16 cellular contexts compared by ENCODE assay signal in genomic region chr5:14148890-14149671, GRCh38. TPM values are rescaled to one million over a fixed set of nuclear protein-coding genes. Genes with fewer than 3 reads are reported as not detected.
DNase-seq lines count a peak whose midpoint lies in the region; ATAC-seq, FAIRE-seq and TF ChIP-seq lines count a peak whose summit lies in the region.
"Had no signal": no experiment of that assay in that cellular context is flagged by ENCODE, and none has a peak within 500 bp of the region (broad histone marks: within the 10 kb centered on the region; RNA-seq: fewer than 3 reads in every experiment).

No MANE protein-coding gene starts in this region.

- H3K4me3 Mint-ChIP-seq in Calu3 (ENCODE audit: low read depth, unreplicated experiment) = peak overlapping the region; percentile 49
- H3K4me3 Mint-ChIP-seq: CD8-positive, alpha-beta memory T cell; dendritic cell treated with granulocyte-macrophage colony-stimulating factor and Interleukin-4, amounts not matched to agents 40 ng/mL and 50 ng/mL, for 4 days had no signal

- CTCF ChIA-PET in Calu3 (lab: Charles Lee) = interaction anchor here (1.2 kb wide), 1 partner anchor 121 kb away, joined by 3 read pairs; no protein-coding TSS in a partner anchor

- peak; percentile 21 for ATAC-seq in GM21825 (IDR thresholded peaks at IDR 0.05; ENCODE audit: unreplicated experiment)
- ATAC-seq: activated CD4-positive, CD25-positive, alpha-beta regulatory T cell treated with anti-CD3 and anti-CD28 coated beads, Interleukin-2, amount 50 U/mL, for 24 hours; heart left ventricle; naive thymus-derived CD4-positive, alpha-beta T cell had no signal

- H3K4me1 ChIP-seq in adipocyte (ENCODE audit: control insufficient read depth, insufficient read depth, low read length) (peaks cover 62% of the 10 kb centered on the region), muscle layer of duodenum (ENCODE audit: control insufficient read depth in 1 of 2, insufficient read depth in 2 of 2, low read length in 2 of 2) (peaks cover 31 to 60% of the 10 kb centered on the region in 2 donors)

- H3K9me3 ChIP-seq in adipocyte (ENCODE audit: control insufficient read depth, low read length) (no peaks in the 10 kb centered on the region), muscle layer of duodenum (ENCODE audit: control insufficient read depth in 1 of 2, low read length in 2 of 2) (no peaks in the 10 kb centered on the region)
- H3K9me3 ChIP-seq: heart left ventricle had no signal

- BruUV-seq in Calu3 (replicated peaks; lab: Mats Ljungman, UMichigan) = no TSS peak

- DNase-seq in Calu3 (no peak), adipocyte (ENCODE audit: low read depth) (no peak), NCI-H2196 (lab: John Stamatoyannopoulos, UW; ENCODE audit: unreplicated experiment) (no peak), KG1 (lab: John Stamatoyannopoulos, UW) (no peak), NCI-H146 (lab: John Stamatoyannopoulos, UW) (no peak), GM12891 (ENCODE audit: insufficient read length, low spot score) (no peak)
- DNase-seq: CD8-positive, alpha-beta memory T cell; naive thymus-derived CD4-positive, alpha-beta T cell; NCI-H1436; stimulated activated CD4-positive, alpha-beta T cell treated with anti-CD3 and anti-CD28 coated beads, Interleukin-1b, Interleukin-23, amount 100 ng/mL, for 48 hours had no signal

- H3K27me3 Mint-ChIP-seq in Calu3 (ENCODE audit: unreplicated experiment) = no peaks in the 10 kb centered on the region
- H3K27me3 Mint-ChIP-seq: dendritic cell treated with granulocyte-macrophage colony-stimulating factor and Interleukin-4, amounts not matched to agents 40 ng/mL and 50 ng/mL, for 4 days had no signal

- H3K27me3 ChIP-seq in adipocyte (replicated peaks; ENCODE audit: control insufficient read depth, insufficient read depth, low read length) (no peaks in the 10 kb centered on the region), muscle layer of duodenum (ENCODE audit: low read depth, low read length) (no peaks in the 10 kb centered on the region)
- H3K27me3 ChIP-seq: heart left ventricle had no signal

- no peak for FAIRE-seq in GM12891 (lab: Jason Lieb, UNC)

- H3K36me3 ChIP-seq in adipocyte (ENCODE audit: control insufficient read depth, insufficient read depth, low read length, severe bottlenecking) (peaks cover 4% of the 10 kb centered on the region), muscle layer of duodenum (ENCODE audit: control insufficient read depth in 1 of 2, insufficient read depth in 2 of 2, low read length in 2 of 2) (peaks cover 0 to 4% of the 10 kb centered on the region in 2 donors)
- H3K36me3 ChIP-seq: heart left ventricle had no signal

- intact Hi-C loops in Calu3 (cut with micrococcal nuclease; ENCODE audit: unreplicated experiment) = loop anchor here (5.0 kb wide), 1 partner anchor 162 kb away; no protein-coding TSS in a partner anchor

- H3K27ac ChIP-seq in muscle layer of duodenum (ENCODE audit: low read length) = peak overlapping the region; percentile 42

- H3K4me1 Mint-ChIP-seq in Calu3 (ENCODE audit: low read depth, unreplicated experiment) = peaks cover 43% of the 10 kb centered on the region

- H3K9ac ChIP-seq in adipocyte (ENCODE audit: low read length) = no peak overlapping the region

- H3K9me3 Mint-ChIP-seq in Calu3 (ENCODE audit: low read depth, unreplicated experiment) = no peaks in the 10 kb centered on the region
- H3K9me3 Mint-ChIP-seq: activated T-helper 2 cell treated with anti-CD3 and anti-CD28 coated beads, Interferon-gamma antibody, Interleukin-2, Interleukin-4, amounts not matched to agents 10 μg/mL and 5 μg/mL and 100 μg/mL, durations not matched to agents 14 hours and 24 hours and 36 hours; CD8-positive, alpha-beta memory T cell; dendritic cell treated with granulocyte-macrophage colony-stimulating factor and Interleukin-4, amounts not matched to agents 40 ng/mL and 50 ng/mL, for 4 days had no signal

- peak overlapping the region; percentile 54 for H3K27ac Mint-ChIP-seq in Calu3 (ENCODE audit: unreplicated experiment)
- H3K27ac Mint-ChIP-seq: activated T-helper 2 cell treated with anti-CD3 and anti-CD28 coated beads, Interferon-gamma antibody, Interleukin-2, Interleukin-4, amounts not matched to agents 10 μg/mL and 5 μg/mL and 100 μg/mL, durations not matched to agents 14 hours and 24 hours and 36 hours; CD8-positive, alpha-beta memory T cell; dendritic cell treated with granulocyte-macrophage colony-stimulating factor and Interleukin-4, amounts not matched to agents 40 ng/mL and 50 ng/mL, for 4 days; naive thymus-derived CD4-positive, alpha-beta T cell had no signal

- H3K36me3 Mint-ChIP-seq in Calu3 (ENCODE audit: insufficient read depth, unreplicated experiment) = peaks cover 48% of the 10 kb centered on the region
- H3K36me3 Mint-ChIP-seq: naive thymus-derived CD4-positive, alpha-beta T cell had no signal

- TF ChIP-seq POLR2A in GM12891 (IDR thresholded peaks at IDR 0.05; ENCODE audit: low read depth, low read length) = no peak

- H3K4me3 ChIP-seq in adipocyte (ENCODE audit: low read length) (peak overlapping the region; percentile 46), muscle layer of duodenum (ENCODE audit: low read depth in 1 of 2, low read length in 2 of 2) (no peak overlapping the region)
- H3K4me3 ChIP-seq: heart left ventricle had no signal

- TF ChIP-seq CTCF in Calu3 (IDR thresholded peaks at IDR 0.05; ENCODE audit: unreplicated experiment) = no peak

TF ChIP-seq in GM12891, 5 proteins besides CTCF, POLR2A, EP300 and RAD21:
- TF ChIP-seq POLR2AphosphoS5 (IDR thresholded peaks at IDR 0.05; ENCODE audit: low read depth, low read length) = no peak
- no peak for TF ChIP-seq TAF1 (IDR thresholded peaks at IDR 0.05; ENCODE audit: low read depth, low read length)
- no peak for TF ChIP-seq POU2F2 (IDR thresholded peaks at IDR 0.05; ENCODE audit: low read depth, low read length)
- no peak for TF ChIP-seq PAX5 (IDR thresholded peaks at IDR 0.05; ENCODE audit: insufficient read depth, low read length, severe bottlenecking)
- TF ChIP-seq SPI1 (IDR thresholded peaks at IDR 0.05; ENCODE audit: low read depth, low read length) = no peak
TF ChIP-seq in GM12891: peak in this region for 0.

RNA-seq across cellular contexts. Expression of gene TRIO, which starts 5.9 kb away (rescaled TPM):
- total RNA-seq in Calu3 (2022) = 150 and 183 TPM in 2 replicates
- 24.2 TPM for polyA plus RNA-seq in GM12891 (2012; ENCODE audit: low read depth, missing spikeins)
